18 cellular contexts compared by ENCODE assay signal in the genomic region with DNA sequence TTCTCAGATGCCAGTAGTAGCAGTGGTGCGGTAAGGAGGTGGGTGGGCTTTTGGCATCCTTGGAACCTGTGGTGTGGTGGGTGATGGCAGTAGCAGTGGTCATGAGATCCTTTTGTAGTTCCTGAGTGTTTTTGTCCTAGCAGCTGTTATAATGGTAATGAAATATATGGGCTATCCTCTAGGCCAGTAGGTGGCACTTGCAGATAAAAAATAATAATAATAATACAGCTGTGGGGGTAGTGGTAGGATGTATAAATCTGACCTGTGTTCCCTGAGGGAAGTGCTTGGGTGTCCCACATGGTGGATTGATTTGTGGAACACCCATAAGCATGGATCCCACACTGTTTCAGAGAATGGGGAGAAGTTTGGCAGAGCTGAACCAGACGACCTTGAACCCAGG.
DNase-seq lines count a peak whose midpoint lies in the region; ATAC-seq and TF ChIP-seq lines count a peak whose summit lies in the region.
"Had no signal": no experiment of that assay in that cellular context is flagged by ENCODE, and none has a peak within 500 bp of the region (broad histone marks: within the 10 kb centered on the region; RNA-seq: fewer than 3 reads in every experiment).

No MANE protein-coding gene starts in this region.

- intact Hi-C loops in natural killer cell (cut with micrococcal nuclease) (loop anchor here (2.0 kb wide), 1 partner anchor 1062 kb away; no protein-coding TSS in a partner anchor), heart right ventricle (cut with DNase I) (no loop called here)

- no peaks in the 10 kb centered on the region for H3K36me3 Mint-ChIP-seq in natural killer cell
- H3K36me3 Mint-ChIP-seq: activated CD8-positive, alpha-beta memory T cell treated with anti-CD3 and anti-CD28 coated beads, Interleukin-2, amount 10 ng/mL, durations not matched to agents 7 days and 5 days; IgD-negative memory B cell had no signal

- H3K36me3 ChIP-seq in BE2C: no peaks in the 10 kb centered on the region
- no peaks in the 10 kb centered on the region for H3K36me3 ChIP-seq in Loucy (ENCODE audit: insufficient read depth, low read length)
- H3K36me3 ChIP-seq in heart right ventricle: no peaks in the 10 kb centered on the region
- H3K36me3 ChIP-seq: gastroesophageal sphincter, sigmoid colon had no signal

- H3K9me3 ChIP-seq in BE2C: no peaks in the 10 kb centered on the region
- no peaks in the 10 kb centered on the region for H3K9me3 ChIP-seq in Loucy (ENCODE audit: insufficient read depth, low read depth, low read length)
- H3K9me3 ChIP-seq in heart right ventricle: no peaks in the 10 kb centered on the region
- H3K9me3 ChIP-seq: gastroesophageal sphincter, sigmoid colon had no signal

- no peak overlapping the region for H3K4me2 ChIP-seq in Loucy (ENCODE audit: low read depth, low read length, poor library complexity, severe bottlenecking)

- no peaks in the 10 kb centered on the region for H3K9me3 Mint-ChIP-seq in natural killer cell

- H2AFZ ChIP-seq in Loucy (ENCODE audit: low read length): no peak overlapping the region

- ATAC-seq in natural killer cell (no peak), heart right ventricle (no peak)
- ATAC-seq: activated CD8-positive, alpha-beta memory T cell treated with anti-CD3 and anti-CD28 coated beads, Interleukin-2, amount 10 ng/mL, durations not matched to agents 7 days and 5 days; gastroesophageal sphincter; T-helper 17 cell had no signal

- H3K4me3 ChIP-seq in BE2C (ENCODE audit: low read depth, low read length) (no peak overlapping the region), Loucy (ENCODE audit: low read length, poor library complexity, severe bottlenecking) (no peak overlapping the region), heart right ventricle (no peak overlapping the region)
- H3K4me3 ChIP-seq: gastroesophageal sphincter, sigmoid colon had no signal

- no peak overlapping the region for H3K9ac ChIP-seq in Loucy (ENCODE audit: low read depth, low read length, poor library complexity, severe bottlenecking)

- TF ChIP-seq CTCF in BE2C (IDR thresholded peaks at IDR 0.05; ENCODE audit: low read depth, low read length) (peak; percentile 41), Loucy (conservative IDR thresholded peaks at IDR 0.05; ENCODE audit: low read length) (0 out of 2 replicates have a peak, but pooled peaks have one; percentile 18), natural killer cell (IDR thresholded peaks at IDR 0.05) (no peak), heart right ventricle (IDR thresholded peaks at IDR 0.05) (no peak)

- no peak for DNase-seq in BE2C
- DNase-seq in amniotic epithelial cell (ENCODE audit: low read depth): peak; percentile 32
- peak; percentile 25 for DNase-seq in kidney tubule cell (ENCODE audit: low spot score)
- no peak for DNase-seq in KBM-7
- no peak for DNase-seq in natural killer cell
- DNase-seq in central memory CD4-positive, alpha-beta T cell: no peak
- no peak for DNase-seq in heart right ventricle
- DNase-seq: activated CD8-positive, alpha-beta memory T cell treated with anti-CD3 and anti-CD28 coated beads, Interleukin-2, amount 10 ng/mL, durations not matched to agents 7 days and 5 days; activated effector memory CD4-positive, alpha-beta T cell treated with anti-CD3 and anti-CD28 coated beads, Interleukin-2, amount 50 U/mL, for 16 hours; GOT3; NCI-H1417 treated with DMSO at 0.1 percent for 48 hours; NK-92 treated with Interleukin-12 subunit alpha and Interleukin-12 subunit beta, amount 100 ng/mL, for 24 hours; SHP77 treated with DMSO at 0.1 percent for 48 hours; sigmoid colon; T-helper 17 cell had no signal

- WGBS in heart right ventricle, 2 donors: 77 to 82% methylated on average over 2 of the region's 2 CpGs

- H3K27me3 ChIP-seq in BE2C (no peaks in the 10 kb centered on the region), Loucy (ENCODE audit: insufficient read depth, low read length, poor library complexity, severe bottlenecking) (no peaks in the 10 kb centered on the region), heart right ventricle (no peaks in the 10 kb centered on the region)
- H3K27me3 ChIP-seq: gastroesophageal sphincter, sigmoid colon had no signal

- H3K27ac Mint-ChIP-seq in natural killer cell: peak overlapping the region in 1 of 2 donors; percentile 56
- H3K27ac Mint-ChIP-seq: activated CD8-positive, alpha-beta memory T cell treated with anti-CD3 and anti-CD28 coated beads, Interleukin-2, amount 10 ng/mL, durations not matched to agents 7 days and 5 days; IgD-negative memory B cell; T-helper 17 cell had no signal

- H3K4me3 Mint-ChIP-seq in natural killer cell: no peak overlapping the region
- H3K4me3 Mint-ChIP-seq: activated CD8-positive, alpha-beta memory T cell treated with anti-CD3 and anti-CD28 coated beads, Interleukin-2, amount 10 ng/mL, durations not matched to agents 7 days and 5 days; IgD-negative memory B cell; T-helper 17 cell had no signal

- H3K79me2 ChIP-seq in Loucy (ENCODE audit: insufficient read depth, low read length): no peaks in the 10 kb centered on the region

- H3K27me3 Mint-ChIP-seq in natural killer cell (ENCODE audit: low read depth in 2 of 2): no peaks in the 10 kb centered on the region
- H3K27me3 Mint-ChIP-seq: activated CD8-positive, alpha-beta memory T cell treated with anti-CD3 and anti-CD28 coated beads, Interleukin-2, amount 10 ng/mL, durations not matched to agents 7 days and 5 days; IgD-negative memory B cell; T-helper 17 cell had no signal

- H3F3A ChIP-seq in Loucy (ENCODE audit: low read depth): no peaks in the 10 kb centered on the region

- no peaks in the 10 kb centered on the region for H4K20me1 ChIP-seq in Loucy (ENCODE audit: insufficient read depth, low read length, poor library complexity, severe bottlenecking)

- no peaks in the 10 kb centered on the region for H3K4me1 ChIP-seq in BE2C
- H3K4me1 ChIP-seq in Loucy (ENCODE audit: insufficient read depth, low read length, poor library complexity, severe bottlenecking): no peaks in the 10 kb centered on the region
- H3K4me1 ChIP-seq in heart right ventricle: no peaks in the 10 kb centered on the region
- H3K4me1 ChIP-seq: gastroesophageal sphincter, sigmoid colon had no signal

- peaks cover 7 to 13% of the 10 kb centered on the region in 2 donors for H3K4me1 Mint-ChIP-seq in natural killer cell
- H3K4me1 Mint-ChIP-seq: activated CD8-positive, alpha-beta memory T cell treated with anti-CD3 and anti-CD28 coated beads, Interleukin-2, amount 10 ng/mL, durations not matched to agents 7 days and 5 days; T-helper 17 cell had no signal

- H3K27ac ChIP-seq in heart right ventricle: no peak overlapping the region
- H3K27ac ChIP-seq: gastroesophageal sphincter, sigmoid colon had no signal

- no peaks in the 10 kb centered on the region for H3K9me2 ChIP-seq in Loucy (replicated peaks; ENCODE audit: low read depth, low read length)

- in situ Hi-C loops in KBM-7 (cut with MboI; ENCODE audit: low pct_unique_long_range_greater_than_20kb, low sequenced_read_pairs): no loop called here

Comparison
In these comparisons a context has a peak if more than half of its experiments do, and no peak if none do; other contexts are left out.
1. DNase-seq: peak in amniotic epithelial cell (single experiment) and kidney tubule cell (single experiment); none in BE2C (single experiment), KBM-7 (single experiment), natural killer cell (single experiment), central memory CD4-positive, alpha-beta T cell (single experiment) and heart right ventricle (0 of 2).
2. CTCF ChIP-seq: peak in BE2C (single experiment) and Loucy (single experiment); none in natural killer cell (single experiment) and heart right ventricle (0 of 9).